Comparison of ENCODE assay signal across 10 cellular contexts in the genomic region with DNA sequence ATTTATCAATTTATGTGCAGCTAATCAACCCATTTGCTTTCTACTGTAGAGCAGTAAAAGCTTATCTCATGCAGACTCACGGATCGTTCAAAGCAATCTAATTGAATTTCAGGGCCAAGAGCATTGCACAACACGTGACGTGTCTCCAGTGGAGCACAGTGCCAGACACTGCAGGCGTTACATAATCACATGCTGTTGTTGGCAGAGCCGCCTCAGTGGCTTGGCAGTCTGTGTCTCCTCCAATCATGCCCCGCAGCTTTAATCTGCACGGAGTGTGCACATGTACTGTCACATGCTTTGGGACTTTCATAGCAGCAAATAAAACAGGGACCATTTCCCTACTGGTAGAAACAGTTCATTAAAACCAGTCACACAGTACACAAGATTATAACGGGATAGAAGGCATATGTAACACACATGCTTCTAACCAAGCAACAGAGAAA.
A peak's percentile ranks its signal among the peaks of the same experiment; 100 is the strongest.
DNase-seq lines count a peak whose midpoint lies in the region; ATAC-seq and TF ChIP-seq lines count a peak whose summit lies in the region.
"Had no signal": no experiment of that assay in that cellular context is flagged by ENCODE, and none has a peak within 500 bp of the region (broad histone marks: within the 10 kb centered on the region; RNA-seq: fewer than 3 reads in every experiment).

No MANE protein-coding gene starts in this region.

- WGBS in lower leg skin, 2 donors = 14 to 22% methylated on average over 9 of the region's 9 CpGs
- 38 to 64% methylated on average over 7 to 9 of the region's 9 CpGs for WGBS in upper lobe of left lung, 2 donors

- TF ChIP-seq CTCF in choroid plexus epithelial cell (conservative IDR thresholded peaks at IDR 0.05; ENCODE audit: low read depth, low read length) (no peak), lower leg skin (IDR thresholded peaks at IDR 0.05) (no peak), upper lobe of left lung (IDR thresholded peaks at IDR 0.05) (peak in 4 of 6 experiments; percentile 7 to 37 (median 12))

- H3K4me1 ChIP-seq in upper lobe of left lung = peaks cover 5 to 11% (median 7%) of the 10 kb centered on the region in 4 donors
- H3K4me1 ChIP-seq: SJSA1 had no signal

- intact Hi-C loops in lower leg skin (cut with DNase I; ENCODE audit: low total_unique reads) = loop anchor here (10.0 kb wide), 1 partner anchor 399 kb away; the partner anchor contains the start of gene BHLHE41

- TF ChIP-seq EP300 in upper lobe of left lung (IDR thresholded peaks at IDR 0.05) = peak in 2 of 4 donors; percentile 22 to 90

- TF ChIP-seq POLR2A in lower leg skin (IDR thresholded peaks at IDR 0.05) = no peak
- TF ChIP-seq POLR2A in upper lobe of left lung (IDR thresholded peaks at IDR 0.05) = peak in 1 of 4 donors; percentile 37

- DNase-seq in NCI-H82 (lab: John Stamatoyannopoulos, UW) (peak; percentile 66), NCI-H82 treated with DMSO at 0.1 percent for 48 hours (lab: John Stamatoyannopoulos, UW; ENCODE audit: unreplicated experiment) (no peak), choroid plexus epithelial cell (ENCODE audit: low read depth) (peak; percentile 99), lower leg skin (ENCODE audit: low spot score in 2 of 2) (peak; percentile 94 to 97), upper lobe of left lung (peak in 1 of 2 donors; percentile 95), NCI-H1105 (lab: John Stamatoyannopoulos, UW) (no peak)

- no peaks in the 10 kb centered on the region for H3K36me3 ChIP-seq in upper lobe of left lung

- ATAC-seq in upper lobe of left lung (ENCODE audit: low FRiP score in 2 of 2) (peak; percentile 96 to 98), GM19328 (IDR thresholded peaks at IDR 0.05; ENCODE audit: unreplicated experiment) (no peak), HG03354 (IDR thresholded peaks at IDR 0.05; ENCODE audit: poor library complexity, severe bottlenecking, unreplicated experiment) (no peak)

- H3K4me3 ChIP-seq in choroid plexus epithelial cell (ENCODE audit: low read depth, low read length) = no peak overlapping the region
- no peak overlapping the region for H3K4me3 ChIP-seq in lower leg skin (ENCODE audit: low read depth, poor library complexity, severe bottlenecking)
- no peak overlapping the region for H3K4me3 ChIP-seq in upper lobe of left lung
- H3K4me3 ChIP-seq: BLaER1 treated with 17β-estradiol and CSF1 and Interleukin-3, amounts not matched to agents 10 nM and 100 nM; SJSA1 had no signal

- H3K27me3 ChIP-seq in upper lobe of left lung = no peaks in the 10 kb centered on the region
- H3K27me3 ChIP-seq: BLaER1 treated with 17β-estradiol and CSF1 and Interleukin-3, amounts not matched to agents 10 nM and 100 nM; SJSA1 had no signal

- H3K27ac ChIP-seq in upper lobe of left lung = peak overlapping the region in 3 of 4 donors; percentile 5 to 44 (median 37)
- H3K27ac ChIP-seq: BLaER1 treated with 17β-estradiol and CSF1 and Interleukin-3, amounts not matched to agents 10 nM and 100 nM; SJSA1 had no signal

- peaks cover 3 to 15% (median 11%) of the 10 kb centered on the region in 4 donors for H3K9me3 ChIP-seq in upper lobe of left lung

Comparison
In these comparisons a context has a peak if more than half of its experiments do, and no peak if none do; other contexts are left out.
1. DNase-seq: peak in NCI-H82 (single experiment), choroid plexus epithelial cell (single experiment) and lower leg skin (2 of 2); none in NCI-H82 treated with DMSO at 0.1 percent for 48 hours (single experiment) and NCI-H1105 (single experiment).
2. CTCF ChIP-seq: peak in upper lobe of left lung (4 of 6); none in choroid plexus epithelial cell (single experiment) and lower leg skin (0 of 3).
3. ATAC-seq: peak in upper lobe of left lung (2 of 2); none in GM19328 (single experiment) and HG03354 (single experiment).